In genomic region chr9:130662099-130662926, GRCh38 we compare ENCODE assay signal across 1 cellular context.
TF ChIP-seq lines count a peak whose summit lies in the region.

No MANE protein-coding gene starts in this region.

TF ChIP-seq in GM23338, 12 proteins besides CTCF, POLR2A, EP300 and RAD21 (continued from another document):
- TF ChIP-seq ZNF462 (CRISPR knock-in tag; IDR thresholded peaks at IDR 0.05) (no peak), EZH2phosphoT487 (IDR thresholded peaks at IDR 0.05; ENCODE audit: unreplicated experiment) (peak; percentile 25)
